Comparison of ENCODE assay signal across 13 cellular contexts in genomic region chr20:5570442-5570841, GRCh38. TPM values are rescaled to one million over a fixed set of nuclear protein-coding genes. Genes with fewer than 3 reads are reported as not detected.
DNase-seq lines count a peak whose midpoint lies in the region; ATAC-seq and TF ChIP-seq lines count a peak whose summit lies in the region.
"Had no signal": no experiment of that assay in that cellular context is flagged by ENCODE, and none has a peak within 500 bp of the region (broad histone marks: within the 10 kb centered on the region; RNA-seq: fewer than 3 reads in every experiment).

No MANE protein-coding gene starts in this region.

- no peak for TF ChIP-seq POLR2A in gastroesophageal sphincter (IDR thresholded peaks at IDR 0.05)

- no peak for TF ChIP-seq CTCF in progenitor cell of endocrine pancreas (IDR thresholded peaks at IDR 0.05; ENCODE audit: unreplicated experiment)
- no peak for TF ChIP-seq CTCF in gastroesophageal sphincter (IDR thresholded peaks at IDR 0.05)

- ATAC-seq in activated T-cell treated with anti-CD3 and anti-CD28 coated beads, Interleukin-2, amount 50 U/mL, for 72 hours (replicated peaks in 1 of 2): no peak
- ATAC-seq in activated T-cell treated with anti-CD3 and anti-CD28 coated beads, Interleukin-2, amount 50 U/mL, for 4 hours: no peak
- ATAC-seq in gastroesophageal sphincter: no peak

- peaks cover 0 to 7% (median 0%) of the 10 kb centered on the region in 3 donors for H3K4me1 ChIP-seq in gastroesophageal sphincter
- H3K4me1 ChIP-seq: SJCRH30, vagina had no signal

- no peaks in the 10 kb centered on the region for H3K9me3 Mint-ChIP-seq in activated T-cell treated with anti-CD3 and anti-CD28 coated beads, Interleukin-2, amount 50 U/mL, for 72 hours
- no peaks in the 10 kb centered on the region for H3K9me3 Mint-ChIP-seq in activated T-cell treated with anti-CD3 and anti-CD28 coated beads, Interleukin-2, amount 50 U/mL, for 4 hours
- no peaks in the 10 kb centered on the region for H3K9me3 Mint-ChIP-seq in progenitor cell of endocrine pancreas (ENCODE audit: low read depth)

- H3K4me3 Mint-ChIP-seq in activated T-cell treated with anti-CD3 and anti-CD28 coated beads, Interleukin-2, amount 50 U/mL, for 72 hours: peak overlapping the region; percentile 30 to 61
- H3K4me3 Mint-ChIP-seq in activated T-cell treated with anti-CD3 and anti-CD28 coated beads, Interleukin-2, amount 50 U/mL, for 4 hours: no peak overlapping the region
- H3K4me3 Mint-ChIP-seq in progenitor cell of endocrine pancreas (ENCODE audit: low read depth): no peak overlapping the region

- H3K36me3 ChIP-seq in gastroesophageal sphincter: peaks cover 0 to 88% of the 10 kb centered on the region in 2 donors

- no peak overlapping the region for H3K27ac ChIP-seq in gastroesophageal sphincter
- H3K27ac ChIP-seq: epithelial cell of prostate, SJCRH30, vagina had no signal

- TF ChIP-seq EP300 in gastroesophageal sphincter (IDR thresholded peaks at IDR 0.05): no peak

- no peaks in the 10 kb centered on the region for H3K27me3 ChIP-seq in gastroesophageal sphincter
- H3K27me3 ChIP-seq: SJCRH30, vagina had no signal

- 63 to 67% methylated on average over 2 to 6 of the region's 6 CpGs for WGBS in gastroesophageal sphincter (ENCODE audit: low coverage in 1 of 2), 2 donors

- H3K4me3 ChIP-seq in gastroesophageal sphincter: no peak overlapping the region
- H3K4me3 ChIP-seq: SJCRH30, skin epidermis, vagina had no signal

- no peak for DNase-seq in activated T-cell treated with anti-CD3 and anti-CD28 coated beads, Interleukin-2, amount 50 U/mL, for 72 hours
- no peak for DNase-seq in activated T-cell treated with anti-CD3 and anti-CD28 coated beads, Interleukin-2, amount 50 U/mL, for 4 hours
- DNase-seq in NOMO-1 treated with dmso at 0.1 percent for 144 hours (lab: John Stamatoyannopoulos, UW; ENCODE audit: unreplicated experiment): peak; percentile 39
- DNase-seq in dermis blood vessel endothelial cell: peak; percentile 5
- no peak for DNase-seq in progenitor cell of endocrine pancreas (ENCODE audit: low spot score, unreplicated experiment)
- no peak for DNase-seq in T1000 (lab: John Stamatoyannopoulos, UW)
- no peak for DNase-seq in kidney glomerular epithelial cell (lab: John Stamatoyannopoulos, UW)
- DNase-seq: NCI-H226, SJCRH30 had no signal

- peaks cover 35% of the 10 kb centered on the region for H3K4me1 Mint-ChIP-seq in activated T-cell treated with anti-CD3 and anti-CD28 coated beads, Interleukin-2, amount 50 U/mL, for 72 hours (ENCODE audit: low read depth)
- H3K4me1 Mint-ChIP-seq in activated T-cell treated with anti-CD3 and anti-CD28 coated beads, Interleukin-2, amount 50 U/mL, for 4 hours (ENCODE audit: low read depth): peaks cover 23% of the 10 kb centered on the region
- no peaks in the 10 kb centered on the region for H3K4me1 Mint-ChIP-seq in progenitor cell of endocrine pancreas (ENCODE audit: low read depth)

- no peaks in the 10 kb centered on the region for H3K9me3 ChIP-seq in gastroesophageal sphincter
- H3K9me3 ChIP-seq: SJCRH30, vagina had no signal

- H3K36me3 Mint-ChIP-seq in activated T-cell treated with anti-CD3 and anti-CD28 coated beads, Interleukin-2, amount 50 U/mL, for 72 hours (ENCODE audit: insufficient read depth in 2 of 2): peaks cover 15 to 41% of the 10 kb centered on the region in 2 donors
- peaks cover 44% of the 10 kb centered on the region for H3K36me3 Mint-ChIP-seq in activated T-cell treated with anti-CD3 and anti-CD28 coated beads, Interleukin-2, amount 50 U/mL, for 4 hours (ENCODE audit: insufficient read depth)
- peaks cover 12% of the 10 kb centered on the region for H3K36me3 Mint-ChIP-seq in progenitor cell of endocrine pancreas (ENCODE audit: insufficient read depth)

- H3K27me3 Mint-ChIP-seq in activated T-cell treated with anti-CD3 and anti-CD28 coated beads, Interleukin-2, amount 50 U/mL, for 72 hours (ENCODE audit: low read depth): no peaks in the 10 kb centered on the region
- no peaks in the 10 kb centered on the region for H3K27me3 Mint-ChIP-seq in activated T-cell treated with anti-CD3 and anti-CD28 coated beads, Interleukin-2, amount 50 U/mL, for 4 hours (ENCODE audit: low read depth)
- no peaks in the 10 kb centered on the region for H3K27me3 Mint-ChIP-seq in progenitor cell of endocrine pancreas

- H3K27ac Mint-ChIP-seq in activated T-cell treated with anti-CD3 and anti-CD28 coated beads, Interleukin-2, amount 50 U/mL, for 72 hours: peak overlapping the region; percentile 83
- peak overlapping the region; percentile 44 for H3K27ac Mint-ChIP-seq in progenitor cell of endocrine pancreas

RNA-seq across cellular contexts. Expression of gene GPCPD1, which starts 40.4 kb away (rescaled TPM):
- 10 to 100 TPM; 39.1 to 46.0 TPM for total RNA-seq in activated T-cell treated with anti-CD3 and anti-CD28 coated beads, Interleukin-2, amount 50 U/mL, for 72 hours
- total RNA-seq in activated T-cell treated with anti-CD3 and anti-CD28 coated beads, Interleukin-2, amount 50 U/mL, for 4 hours: 10 to 100 TPM; 21.4 to 26.3 (median 24.4) TPM
- total RNA-seq in dermis blood vessel endothelial cell (17.2 and 20.1 TPM in 2 replicates), progenitor cell of endocrine pancreas (29.8 and 34.2 TPM in 2 replicates), gastroesophageal sphincter (10 to 100 TPM; 17.7 to 34.1 (median 24.7) TPM)

Comparison
In these comparisons a context has a peak if more than half of its experiments do, and no peak if none do; other contexts are left out.
1. H3K4me3 Mint-ChIP-seq: peak in activated T-cell treated with anti-CD3 and anti-CD28 coated beads, Interleukin-2, amount 50 U/mL, for 72 hours (2 of 2); none in activated T-cell treated with anti-CD3 and anti-CD28 coated beads, Interleukin-2, amount 50 U/mL, for 4 hours (single experiment) and progenitor cell of endocrine pancreas (single experiment).
2. DNase-seq: peak in NOMO-1 treated with dmso at 0.1 percent for 144 hours (single experiment) and dermis blood vessel endothelial cell (single experiment); none in activated T-cell treated with anti-CD3 and anti-CD28 coated beads, Interleukin-2, amount 50 U/mL, for 72 hours (0 of 2), activated T-cell treated with anti-CD3 and anti-CD28 coated beads, Interleukin-2, amount 50 U/mL, for 4 hours (single experiment), progenitor cell of endocrine pancreas (single experiment), T1000 (single experiment) and kidney glomerular epithelial cell (single experiment).